ENCODE assay signal across 8 cellular contexts in genomic region chr19:44207126-44207803, GRCh38. TPM values are rescaled to one million over a fixed set of nuclear protein-coding genes. Genes with fewer than 3 reads are reported as not detected.
DNase-seq lines count a peak whose midpoint lies in the region; ATAC-seq and TF ChIP-seq lines count a peak whose summit lies in the region.

No MANE protein-coding gene starts in this region.

- H3K4me3 ChIP-seq in left ventricle myocardium inferior (peak overlapping the region; percentile 85), upper lobe of right lung (peak overlapping the region; percentile 75)

- H3K27me3 ChIP-seq in left ventricle myocardium inferior (ENCODE audit: low read depth) (no peaks in the 10 kb centered on the region), upper lobe of right lung (peaks cover 6% of the 10 kb centered on the region)

- no peak for TF ChIP-seq CTCF in left ventricle myocardium inferior (IDR thresholded peaks at IDR 0.05; ENCODE audit: borderline replicate concordance)
- no peak for TF ChIP-seq CTCF in upper lobe of right lung (IDR thresholded peaks at IDR 0.05)

- H3K27me3 Mint-ChIP-seq in T-helper 17 cell, result no peaks in the 10 kb centered on the region

- no peaks in the 10 kb centered on the region for H3K36me3 ChIP-seq in left ventricle myocardium inferior
- no peaks in the 10 kb centered on the region for H3K36me3 ChIP-seq in upper lobe of right lung

- H3K9me3 ChIP-seq in T-helper 17 cell (ENCODE audit: control insufficient read depth, low read length, poor library complexity, severe bottlenecking), result peaks cover 3% of the 10 kb centered on the region
- no peaks in the 10 kb centered on the region for H3K9me3 ChIP-seq in left ventricle myocardium inferior (replicated peaks)
- no peaks in the 10 kb centered on the region for H3K9me3 ChIP-seq in upper lobe of right lung

- peak overlapping the region; percentile 87 for H3K27ac Mint-ChIP-seq in T-helper 17 cell

- peaks cover 3% of the 10 kb centered on the region for H3K36me3 Mint-ChIP-seq in T-helper 17 cell (ENCODE audit: low read depth)

- DNase-seq in GM04504 (ENCODE audit: low read depth) (peak; percentile 91), NCI-H1105 (lab: John Stamatoyannopoulos, UW) (peak; percentile 38), T-helper 17 cell (peak; percentile 46 to 57 (median 56)), left ventricle myocardium inferior (peak; percentile 89), posterior vena cava (ENCODE audit: low spot score) (peak; percentile 95), upper lobe of right lung (peak; percentile 91)

- peak overlapping the region; percentile 89 for H3K4me3 Mint-ChIP-seq in T-helper 17 cell

- peak overlapping the region; percentile 58 for H3K27ac ChIP-seq in angular gyrus (ENCODE audit: low read depth, low read length)
- peak overlapping the region; percentile 95 for H3K27ac ChIP-seq in left ventricle myocardium inferior (replicated peaks)
- H3K27ac ChIP-seq in upper lobe of right lung, result peak overlapping the region; percentile 93

- H3K4me1 Mint-ChIP-seq in T-helper 17 cell, result peaks cover 8% of the 10 kb centered on the region

- intact Hi-C loops in left ventricle myocardium inferior (cut with micrococcal nuclease) (no loop called here), posterior vena cava (cut with DNase I) (no loop called here), upper lobe of right lung (cut with DNase I) (no loop called here)

- H3K4me1 ChIP-seq in left ventricle myocardium inferior (peaks cover 16% of the 10 kb centered on the region), upper lobe of right lung (peaks cover 6% of the 10 kb centered on the region)

- ATAC-seq in HG02588 (IDR thresholded peaks at IDR 0.05; ENCODE audit: unreplicated experiment) (peak; percentile 86), T-helper 17 cell (peak; percentile 92), upper lobe of right lung (peak; percentile 99)

RNA-seq across cellular contexts. Expression of gene ZNF227, which starts 5.1 kb away (rescaled TPM):
- total RNA-seq in T-helper 17 cell (10 to 100 TPM; 11.8 to 22.5 TPM), left ventricle myocardium inferior (10.4 TPM), posterior vena cava (10 to 100 TPM; 13.2 to 14.6 TPM), upper lobe of right lung (17.0 TPM)

RNA-seq across cellular contexts. Expression of gene ZNF226, which starts 42.4 kb away (rescaled TPM):
- total RNA-seq in T-helper 17 cell, result 10 to 100 TPM; 11.4 to 16.0 TPM
- total RNA-seq in left ventricle myocardium inferior, result 17.8 TPM
- total RNA-seq in posterior vena cava, result 10 to 100 TPM; 15.8 to 19.8 TPM
- total RNA-seq in upper lobe of right lung, result 16.8 TPM

RNA-seq across cellular contexts. Expression of gene ZNF233, which starts 52.4 kb away (rescaled TPM):
- under 1 TPM; 0.10 to 0.45 TPM for total RNA-seq in T-helper 17 cell
- total RNA-seq in left ventricle myocardium inferior, result 6.8 TPM
- under 1 TPM; 0.19 to 0.28 TPM for total RNA-seq in posterior vena cava
- 0.29 TPM for total RNA-seq in upper lobe of right lung

Comparison
In these comparisons a context has a peak if more than half of its experiments do, and no peak if none do; other contexts are left out.
1. Peak in every context shown above with its lines: DNase-seq, ATAC-seq, H3K4me3 ChIP-seq and H3K27ac ChIP-seq.
2. DNase-seq: peak in every context shown above with its lines; median percentile 95 in posterior vena cava; 91 in GM04504; 91 in upper lobe of right lung; 89 in left ventricle myocardium inferior; 56 in T-helper 17 cell; 38 in NCI-H1105.